Comparison of ENCODE assay signal across 8 cellular contexts in genomic region chr12:123363385-123363742, GRCh38. TPM values are rescaled to one million over a fixed set of nuclear protein-coding genes. Genes with fewer than 3 reads are reported as not detected.
DNase-seq lines count a peak whose midpoint lies in the region; ATAC-seq and TF ChIP-seq lines count a peak whose summit lies in the region.

No MANE protein-coding gene starts in this region.

- no peaks in the 10 kb centered on the region for H3K27me3 ChIP-seq in cardiac muscle cell
- H3K27me3 ChIP-seq in RWPE2 (ENCODE audit: insufficient read depth, poor library complexity, severe bottlenecking): no peaks in the 10 kb centered on the region
- no peaks in the 10 kb centered on the region for H3K27me3 ChIP-seq in esophagus muscularis mucosa

- no peak for DNase-seq in cardiac muscle cell (ENCODE audit: low read depth in 1 of 2, low spot score in 1 of 2)
- no peak for DNase-seq in cardiac septum (ENCODE audit: low spot score)
- DNase-seq in RWPE2 (ENCODE audit: low spot score): no peak
- no peak for DNase-seq in esophagus muscularis mucosa (ENCODE audit: extremely low spot score)
- peak; percentile 41 for DNase-seq in pons (ENCODE audit: low spot score)
- DNase-seq in cerebellar nuclear complex (lab: John Stamatoyannopoulos, UW): no peak

- H3K27ac ChIP-seq in cardiac muscle cell (no peak overlapping the region), RWPE2 (ENCODE audit: poor library complexity, severe bottlenecking) (peak overlapping the region; percentile 75), esophagus muscularis mucosa (replicated peaks in 1 of 4) (peak overlapping the region; percentile 90 to 97 (median 94))

- intact Hi-C loops in cardiac septum (cut with DNase I): loop anchor here (5.0 kb wide), 1 partner anchor 219 kb away; the partner anchor contains the start of gene TMED2
- intact Hi-C loops in esophagus muscularis mucosa (cut with DNase I): loop anchor here (5.0 kb wide), 1 partner anchor 219 kb away; the partner anchor contains the start of gene TMED2

- TF ChIP-seq CTCF in cardiac muscle cell (IDR thresholded peaks at IDR 0.05; ENCODE audit: low read depth, low read length) (no peak), RWPE2 (IDR thresholded peaks at IDR 0.05; ENCODE audit: poor library complexity, severe bottlenecking) (no peak), esophagus muscularis mucosa (IDR thresholded peaks at IDR 0.05) (no peak)

- no peaks in the 10 kb centered on the region for H3K9me3 ChIP-seq in cardiac muscle cell (ENCODE audit: low read depth)
- H3K9me3 ChIP-seq in RWPE2 (ENCODE audit: severe bottlenecking): no peaks in the 10 kb centered on the region
- no peaks in the 10 kb centered on the region for H3K9me3 ChIP-seq in esophagus muscularis mucosa

- no peaks in the 10 kb centered on the region for H3K36me3 ChIP-seq in cardiac muscle cell
- peaks cover 6% of the 10 kb centered on the region; the same call in 1 of the 2 replicates for H3K36me3 ChIP-seq in RWPE2 (ENCODE audit: low read depth)
- peaks cover 0 to 7% (median 3%) of the 10 kb centered on the region in 4 donors for H3K36me3 ChIP-seq in esophagus muscularis mucosa

- no peak for ATAC-seq in RWPE2 (ENCODE audit: low read depth)
- ATAC-seq in HG02840 (IDR thresholded peaks at IDR 0.05; ENCODE audit: low FRiP score, unreplicated experiment): no peak
- no peak for ATAC-seq in HG02852 (IDR thresholded peaks at IDR 0.05; ENCODE audit: unreplicated experiment)

- H3K4me3 ChIP-seq in cardiac muscle cell (peak overlapping the region; percentile 95), RWPE2 (ENCODE audit: severe bottlenecking) (peak overlapping the region; percentile 99), esophagus muscularis mucosa (peak overlapping the region; percentile 87 to 97 (median 91))

- TF ChIP-seq EP300 in esophagus muscularis mucosa (IDR thresholded peaks at IDR 0.05): no peak

- H3K4me1 ChIP-seq in cardiac muscle cell (ENCODE audit: low read depth) (peaks cover 11% of the 10 kb centered on the region), RWPE2 (ENCODE audit: insufficient read depth, poor library complexity, severe bottlenecking) (peaks cover 8% of the 10 kb centered on the region), esophagus muscularis mucosa (peaks cover 24 to 59% (median 42%) of the 10 kb centered on the region in 4 donors)

- no peak for TF ChIP-seq POLR2A in esophagus muscularis mucosa (IDR thresholded peaks at IDR 0.05; ENCODE audit: low read depth)

- 3% methylated on average over 9 of the region's 9 CpGs for WGBS in esophagus muscularis mucosa

RNA-seq across cellular contexts. Expression of gene SBNO1, which starts 1.3 kb away (rescaled TPM):
- total RNA-seq in cardiac muscle cell (10.3 and 17.7 TPM in 2 replicates), cardiac septum (25.3 TPM), esophagus muscularis mucosa (10 to 100 TPM; 26.7 to 31.8 (median 29.9) TPM)
- polyA plus RNA-seq in cardiac muscle cell: 10.4 and 21.4 TPM in 2 replicates

RNA-seq across cellular contexts. Expression of gene KMT5A, which starts 20.6 kb away (rescaled TPM):
- total RNA-seq in cardiac muscle cell (34.2 and 63.3 TPM in 2 replicates), cardiac septum (36.4 TPM), esophagus muscularis mucosa (100 to 1,000 TPM in 1 of 4 donors, 10 to 100 TPM in 3; 49.4 to 106 (median 70.2) TPM)
- polyA plus RNA-seq in cardiac muscle cell: 35.4 and 48.3 TPM in 2 replicates
